In genomic region chr9:14313951-14314423, GRCh38 we compare ENCODE assay signal across 7 cellular contexts. TPM values are rescaled to one million over a fixed set of nuclear protein-coding genes. Genes with fewer than 3 reads are reported as not detected.
A peak's percentile ranks its signal among the peaks of the same experiment; 100 is the strongest.
DNase-seq lines count a peak whose midpoint lies in the region; ATAC-seq and TF ChIP-seq lines count a peak whose summit lies in the region.

Gene NFIB (minus strand): TSS chr9:14314141. CDS start chr9:14313511, 630 bp downstream.

- intact Hi-C loops in left ventricle myocardium superior (cut with micrococcal nuclease): loop anchor here (10.0 kb wide), 1 partner anchor 59 kb away; no protein-coding TSS in a partner anchor

- ATAC-seq in left ventricle myocardium superior: peak; percentile 12
- ATAC-seq in HG02623 (IDR thresholded peaks at IDR 0.05; ENCODE audit: unreplicated experiment): no peak

- peak within 1 kb of the TSS; percentile 96 for H3K4me3 Mint-ChIP-seq in progenitor cell of endocrine pancreas (ENCODE audit: low read depth)

- TF ChIP-seq CTCF in GM12864 (IDR thresholded peaks at IDR 0.05; ENCODE audit: low read depth, low read length, missing control alignments) (no peak), progenitor cell of endocrine pancreas (IDR thresholded peaks at IDR 0.05; ENCODE audit: unreplicated experiment) (no peak)

- H3K4me3 ChIP-seq in GM12864 (ENCODE audit: low read depth, low read length): peak within 1 kb of the TSS; percentile 29

- DNase-seq in GM12864 (ENCODE audit: low read depth) (no peak), NCI-H128 (lab: John Stamatoyannopoulos, UW; ENCODE audit: unreplicated experiment) (peak; percentile 48), anterior cingulate cortex (lab: John Stamatoyannopoulos, UW) (peak in 32 of 58 donors; percentile 29 to 68 (median 55)), left ventricle myocardium superior (peak; percentile 76), progenitor cell of endocrine pancreas (ENCODE audit: low spot score, unreplicated experiment) (peak; percentile 37), cortex of kidney (lab: John Stamatoyannopoulos, UW) (no peak)

- no peaks in the 10 kb centered on the region for H3K36me3 Mint-ChIP-seq in progenitor cell of endocrine pancreas (ENCODE audit: insufficient read depth)

- H3K9me3 Mint-ChIP-seq in progenitor cell of endocrine pancreas (ENCODE audit: low read depth): no peaks in the 10 kb centered on the region

- peak within 1 kb of the TSS; percentile 99 for H3K27ac Mint-ChIP-seq in progenitor cell of endocrine pancreas

- peaks cover 24% of the 10 kb centered on the region for H3K4me1 Mint-ChIP-seq in progenitor cell of endocrine pancreas (ENCODE audit: low read depth)

- peaks cover 44% of the 10 kb centered on the region for H3K27me3 Mint-ChIP-seq in progenitor cell of endocrine pancreas

RNA-seq across cellular contexts. Expression of gene NFIB, which starts in this region (rescaled TPM):
- total RNA-seq in left ventricle myocardium superior (110 TPM), progenitor cell of endocrine pancreas (15.3 and 15.5 TPM in 2 replicates)

Comparison
In these comparisons a context has a peak if more than half of its experiments do, and no peak if none do; other contexts are left out.
1. DNase-seq: peak in NCI-H128 (single experiment), anterior cingulate cortex (32 of 58), left ventricle myocardium superior (single experiment) and progenitor cell of endocrine pancreas (single experiment); none in GM12864 (single experiment) and cortex of kidney (single experiment).